Comparison of ENCODE assay signal across 8 cellular contexts in the genomic region with DNA sequence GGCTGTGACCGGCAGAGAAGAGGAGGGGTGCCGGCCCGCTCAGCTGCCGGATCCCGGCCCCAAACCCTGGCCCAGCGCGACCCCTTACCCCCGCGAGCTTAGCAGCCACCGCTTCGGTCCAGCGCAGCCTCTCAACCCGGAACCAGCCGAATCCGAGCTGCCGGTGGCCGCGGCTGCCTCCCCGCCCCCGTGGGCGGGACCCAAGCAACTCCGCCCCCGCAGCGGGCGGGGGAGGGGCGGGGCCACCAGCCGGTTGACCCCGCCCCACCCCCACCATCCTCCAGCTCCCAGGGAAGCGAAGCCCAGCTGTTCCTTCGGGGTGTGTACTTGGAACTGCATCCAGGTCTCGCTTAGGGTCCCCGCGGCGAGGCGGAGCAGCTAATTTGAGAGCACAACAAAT. TPM values are rescaled to one million over a fixed set of nuclear protein-coding genes. Genes with fewer than 3 reads are reported as not detected.
DNase-seq lines count a peak whose midpoint lies in the region; ATAC-seq, FAIRE-seq and TF ChIP-seq lines count a peak whose summit lies in the region.

A gene (minus strand): TSS at position 138 of the 400 bp plus-strand sequence. CDS start 611 bp downstream, outside the sequence.

- no peaks in the 10 kb centered on the region for H4K20me1 ChIP-seq in endothelial cell of umbilical vein (replicated peaks; ENCODE audit: control insufficient read depth, extremely low read depth, insufficient read depth, low read length)

- peak; percentile 53 for ATAC-seq in GM19035 (IDR thresholded peaks at IDR 0.05; ENCODE audit: unreplicated experiment)

- peak; percentile 97 for FAIRE-seq in endothelial cell of umbilical vein (lab: Jason Lieb, UNC)

- no peaks in the 10 kb centered on the region for H3K9me3 ChIP-seq in endothelial cell of umbilical vein (replicated peaks; ENCODE audit: control insufficient read depth, insufficient read depth, low read length)

- H3K9me1 ChIP-seq in endothelial cell of umbilical vein (replicated peaks; ENCODE audit: control insufficient read depth, extremely low read depth, insufficient read depth, low read length): no peaks in the 10 kb centered on the region

- H3K4me2 ChIP-seq in endothelial cell of umbilical vein (ENCODE audit: insufficient read depth, low read length): peak within 1 kb of the TSS; percentile 51

- H3K4me1 ChIP-seq in ACC112 (ENCODE audit: control insufficient read depth, insufficient read depth, low read length, unreplicated experiment): peaks cover 11% of the 10 kb centered on the region
- peaks cover 5% of the 10 kb centered on the region for H3K4me1 ChIP-seq in endothelial cell of umbilical vein (ENCODE audit: control insufficient read depth, extremely low read depth, insufficient read depth, low read length)

- POLR2A ChIA-PET in endothelial cell of umbilical vein (lab: Charles Lee): interaction anchor here (0.6 to 1.1 kb wide), 3 partner anchors 55 to 251 kb away, joined by 3 to 4 read pairs (median 3); no protein-coding TSS in a partner anchor

- H3K27me3 ChIP-seq in ACC112 (ENCODE audit: insufficient read depth, low read length): peaks cover 13% of the 10 kb centered on the region; the same call in 1 of the 2 replicates
- peaks cover 15 to 20% of the 10 kb centered on the region in 2 experiments for H3K27me3 ChIP-seq in endothelial cell of umbilical vein (ENCODE audit: control insufficient read depth in 2 of 2, insufficient read depth in 2 of 2, low read length in 2 of 2)

- no peak within 1 kb of the TSS for H3K27ac ChIP-seq in ACC112 (ENCODE audit: low read depth, low read length)
- no peak within 1 kb of the TSS for H3K27ac ChIP-seq in endothelial cell of umbilical vein (ENCODE audit: insufficient read depth, low read depth, low read length)

- dilution Hi-C loops in endothelial cell of umbilical vein (cut with MboI; ENCODE audit: extremely low pct_ligation_motif_present, low sequenced_read_pairs): no loop called here

- CTCF ChIA-PET in endothelial cell of umbilical vein (lab: Charles Lee): interaction anchor here (1.1 to 2.2 kb wide), 12 partner anchors 8 to 451 kb away, joined by 3 to 20 read pairs (median 4); no protein-coding TSS in a partner anchor

- H3K36me3 ChIP-seq in ACC112 (ENCODE audit: insufficient read depth, low read length): no peaks in the 10 kb centered on the region
- H3K36me3 ChIP-seq in endothelial cell of umbilical vein (ENCODE audit: control insufficient read depth in 2 of 2, extremely low read depth in 1 of 2, insufficient read depth in 2 of 2, low read length in 2 of 2): peaks cover 0 to 5% of the 10 kb centered on the region in 2 experiments

- DNase-seq in HT1080 (ENCODE audit: low read depth) (peak; percentile 71), NOMO-1 treated with dmso at 0.1 percent for 144 hours (lab: John Stamatoyannopoulos, UW; ENCODE audit: unreplicated experiment) (peak; percentile 75), endothelial cell of umbilical vein (ENCODE audit: low read depth, low spot score) (peak; percentile 81), middle frontal gyrus (ENCODE audit: extremely low spot score, low spot score) (peak; percentile 82)
- DNase-seq in activated CD8-positive, alpha-beta memory T cell treated with anti-CD3 and anti-CD28 coated beads, Interleukin-2, amount 50 U/mL, for 4 hours: peak; percentile 81
- peak; percentile 60 to 66 for DNase-seq in stimulated activated CD8-positive, alpha-beta memory T cell treated with anti-CD3 and anti-CD28 coated beads, Interleukin-2, amount 100 ng/mL, for 1 hour (ENCODE audit: low read depth in 2 of 2)

- intact Hi-C loops in endothelial cell of umbilical vein (cut with micrococcal nuclease): loop anchor here (1.0 to 2.0 kb wide), 4 partner anchors 55 to 290 kb away; a partner anchor contains a TSS

- TF ChIP-seq CTCF in endothelial cell of umbilical vein (IDR thresholded peaks at IDR 0.05; ENCODE audit: extremely low read depth in 1 of 2, insufficient read depth in 1 of 2, low read depth in 1 of 2, low read length in 2 of 2): no peak

- H2AFZ ChIP-seq in ACC112 (ENCODE audit: low read length, unreplicated experiment) (peak within 1 kb of the TSS; percentile 53), endothelial cell of umbilical vein (ENCODE audit: low read depth, low read length) (peak within 1 kb of the TSS; percentile 58)

- H3K4me3 ChIP-seq in ACC112 (ENCODE audit: low read depth, low read length) (peak within 1 kb of the TSS; percentile 89), endothelial cell of umbilical vein (replicated peaks in 1 of 3; ENCODE audit: insufficient read depth in 1 of 3, low read depth in 1 of 3, low read length in 3 of 3) (peak within 1 kb of the TSS; percentile 37 to 83 (median 64))

- TF ChIP-seq POLR2A in endothelial cell of umbilical vein (IDR thresholded peaks at IDR 0.05; ENCODE audit: low read depth, low read length): peak; percentile 64

- peak within 1 kb of the TSS; percentile 34 for H3K9ac ChIP-seq in endothelial cell of umbilical vein (replicated peaks; ENCODE audit: extremely low read depth, insufficient read depth, low read length)

- no TSS peak for BruUV-seq in endothelial cell of umbilical vein (replicated peaks; lab: Mats Ljungman, UMichigan)

- H3K79me2 ChIP-seq in ACC112 (ENCODE audit: control insufficient read depth, insufficient read depth, low read length, unreplicated experiment) (no peaks in the 10 kb centered on the region), endothelial cell of umbilical vein (ENCODE audit: control insufficient read depth, insufficient read depth, low read length) (no peaks in the 10 kb centered on the region)

TF ChIP-seq in endothelial cell of umbilical vein, 7 proteins besides CTCF, POLR2A, EP300 and RAD21:
- TF ChIP-seq EZH2 (IDR thresholded peaks at IDR 0.05; ENCODE audit: borderline replicate concordance, low read depth, low read length, severe bottlenecking) (no peak), GATA2 (IDR thresholded peaks at IDR 0.05; ENCODE audit: insufficient read depth, insufficient read length, low read depth, low read length) (no peak), POLR2AphosphoS5 (IDR thresholded peaks at IDR 0.05; ENCODE audit: insufficient read depth, low read depth, low read length) (peak; percentile 77), MYC (IDR thresholded peaks at IDR 0.05; ENCODE audit: low read depth, low read length) (no peak)
- TF ChIP-seq, protein P1, sequence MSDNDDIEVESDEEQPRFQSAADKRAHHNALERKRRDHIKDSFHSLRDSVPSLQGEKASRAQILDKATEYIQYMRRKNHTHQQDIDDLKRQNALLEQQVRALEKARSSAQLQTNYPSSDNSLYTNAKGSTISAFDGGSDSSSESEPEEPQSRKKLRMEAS (IDR thresholded peaks at IDR 0.05; ENCODE audit: insufficient read depth, insufficient read length): no peak

RNA-seq across cellular contexts. Expression of the gene that starts here (rescaled TPM):
- total RNA-seq in HT1080 (2014; rRNA removed; shearing (Covaris generic)): 1.5 and 2.7 TPM in 2 replicates
- 4.6 and 5.3 TPM in 2 replicates for polyA plus RNA-seq in HT1080 (2015; cell fraction: cytosol; rRNA removed)
- polyA plus RNA-seq in HT1080 (2015; cell fraction: nucleus; rRNA removed): 8.1 and 12.1 TPM in 2 replicates
- total RNA-seq in endothelial cell of umbilical vein: 8.3 and 8.6 TPM in 2 replicates
- polyA plus RNA-seq in endothelial cell of umbilical vein: 9.3 and 10.4 TPM in 2 replicates
- 7.7 and 8.1 TPM in 2 replicates for polyA plus RNA-seq in endothelial cell of umbilical vein (2011; cell fraction: cytosol; rRNA removed)
- polyA plus RNA-seq in endothelial cell of umbilical vein (2011; cell fraction: nucleus; rRNA removed): 12.1 and 14.7 TPM in 2 replicates
- 5.9 and 7.9 TPM in 2 replicates for polyA plus RNA-seq in endothelial cell of umbilical vein (2012)
- polyA minus RNA-seq in endothelial cell of umbilical vein: 7.4 and 8.9 TPM in 2 replicates
- polyA minus RNA-seq in endothelial cell of umbilical vein (2011; cell fraction: cytosol; rRNA and poly(A)+ RNA removed): 1.8 TPM
- polyA minus RNA-seq in endothelial cell of umbilical vein (2011; cell fraction: nucleus; rRNA and poly(A)+ RNA removed): 5.0 and 6.3 TPM in 2 replicates
